ENCODE assay signal across 25 cellular contexts in the genomic region with DNA sequence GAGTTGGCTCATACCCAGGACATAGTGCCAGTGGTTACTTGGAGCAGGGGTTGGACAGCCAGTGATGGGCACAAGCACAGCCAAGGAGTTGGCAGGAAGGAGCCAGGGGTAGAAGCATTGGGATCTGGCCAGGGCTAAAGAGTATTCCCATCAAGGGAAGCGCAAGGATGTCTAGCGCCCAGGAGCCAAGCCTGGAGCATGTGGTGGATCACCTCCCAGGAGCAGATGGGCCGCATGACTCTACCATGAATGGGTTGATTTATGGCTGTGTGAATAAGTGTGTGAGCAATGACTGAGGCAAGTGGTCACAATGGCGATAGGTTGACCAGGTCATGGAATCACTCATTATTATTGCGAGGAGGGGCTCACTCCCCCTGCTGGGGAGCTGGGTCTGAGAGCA.
"Had no signal": no experiment of that assay in that cellular context is flagged by ENCODE, and none has a peak within 500 bp of the region (broad histone marks: within the 10 kb centered on the region; RNA-seq: fewer than 3 reads in every experiment).

No MANE protein-coding gene starts in this region.

- H3K27ac ChIP-seq: brain microvascular endothelial cell, Peyer's patch had no signal

- H3K36me3 ChIP-seq: brain microvascular endothelial cell, cardiac muscle cell, MG63, Peyer's patch had no signal

- H3K27me3 ChIP-seq: brain microvascular endothelial cell, cardiac muscle cell, MG63, Peyer's patch had no signal

- H3K4me1 ChIP-seq: Peyer's patch had no signal

- DNase-seq: activated B cell treated with CpG ODN at 0.5 μM for 24 hours; activated CD4-positive, alpha-beta memory T cell treated with anti-CD3 and anti-CD28 coated beads for 36 hours; activated CD4-positive, alpha-beta T cell treated with anti-CD3 and anti-CD28 coated beads, Interleukin-2, amount 10 ng/mL, durations not matched to agents 7 days and 5 days; activated CD8-positive, alpha-beta memory T cell treated with anti-CD3 and anti-CD28 coated beads for 24 hours; activated gamma-delta T cell; activated naive CD4-positive, alpha-beta T cell treated with anti-CD3 and anti-CD28 coated beads for 36 hours; activated T-cell treated with anti-CD3 and anti-CD28 coated beads for 4 hours; activated T-cell treated with anti-CD3 and anti-CD28 coated beads, Interleukin-2, amount 50 U/mL, for 48 hours; amygdala; brain microvascular endothelial cell; KG1; MG63; MV-4-11; NCI-H1092 treated with DMSO at 0.1 percent for 48 hours; NCI-H1436 treated with DMSO at 0.1 percent for 48 hours; NCI-H187; NCI-H2081; NCI-H524 treated with DMSO at 0.1 percent for 48 hours; NK-92 treated with Interleukin-12 subunit alpha and Interleukin-12 subunit beta, amount 100 ng/mL, for 24 hours; OCI-M1; Peyer's patch; SIG-M5; T-helper 17 cell; T-helper 9 cell had no signal

- H3K4me3 ChIP-seq: cardiac muscle cell, MG63, Peyer's patch had no signal

- H3K9me3 ChIP-seq: MG63, Peyer's patch had no signal
